ENCODE assay signal across 1 cellular context in genomic region chr22:17633217-17633997, GRCh38.
TF ChIP-seq lines count a peak whose summit lies in the region.

No MANE protein-coding gene starts in this region.

TF ChIP-seq in K562, 482 proteins besides CTCF, POLR2A, EP300 and RAD21 (continued from another document and continues in another):
- no peak for TF ChIP-seq E4F1 (CRISPR knock-in tag; IDR thresholded peaks at IDR 0.05; ENCODE audit: borderline replicate concordance)
- no peak for TF ChIP-seq MEF2A (IDR thresholded peaks at IDR 0.05; ENCODE audit: control insufficient read depth, low read depth, low read length)
- TF ChIP-seq HNRNPK (IDR thresholded peaks at IDR 0.05; ENCODE audit: low read depth, low read length, poor library complexity, severe bottlenecking) = no peak
- TF ChIP-seq MCM3 (IDR thresholded peaks at IDR 0.05) = no peak
- TF ChIP-seq ATF3 (IDR thresholded peaks at IDR 0.05) = peak; percentile 62; the same call in 1 of the 2 replicates
- TF ChIP-seq ATF3 (CRISPR knock-in tag; conservative IDR thresholded peaks at IDR 0.05) = no peak
- no peak for TF ChIP-seq HOMEZ (CRISPR knock-in tag; IDR thresholded peaks at IDR 0.05)
- no peak for TF ChIP-seq ZNF354B (CRISPR knock-in tag; IDR thresholded peaks at IDR 0.05)
- peak; percentile 14; the same call in 1 of the 2 replicates for TF ChIP-seq KAT8 (IDR thresholded peaks at IDR 0.05; ENCODE audit: low read depth)
- TF ChIP-seq JUNB (CRISPR knock-in tag; conservative IDR thresholded peaks at IDR 0.05) = no peak
- no peak for TF ChIP-seq GMEB1 (CRISPR knock-in tag; IDR thresholded peaks at IDR 0.05)
- no peak for TF ChIP-seq ZNF445 (CRISPR knock-in tag; IDR thresholded peaks at IDR 0.05; ENCODE audit: low read depth)
- peak; percentile 60 for TF ChIP-seq RBBP5 (IDR thresholded peaks at IDR 0.05; ENCODE audit: borderline replicate concordance, insufficient read depth, low read length, poor library complexity, severe bottlenecking)
- no peak for TF ChIP-seq BRF1 (IDR thresholded peaks at IDR 0.05; ENCODE audit: borderline replicate concordance, extremely low read depth, insufficient read length)
- TF ChIP-seq ARID3A (IDR thresholded peaks at IDR 0.05; ENCODE audit: borderline replicate concordance, low read depth, low read length) = no peak
- TF ChIP-seq ILF3 (IDR thresholded peaks at IDR 0.05; ENCODE audit: borderline replicate concordance) = no peak
- TF ChIP-seq SIN3B (IDR thresholded peaks at IDR 0.05; ENCODE audit: low read depth) = no peak
- no peak for TF ChIP-seq PREB (CRISPR knock-in tag; IDR thresholded peaks at IDR 0.05)
- TF ChIP-seq ZNF764 (CRISPR knock-in tag; IDR thresholded peaks at IDR 0.05; ENCODE audit: low read depth) = no peak
- peak; percentile 82 for TF ChIP-seq SMARCA4 (IDR thresholded peaks at IDR 0.05)
- TF ChIP-seq ZBTB9 (CRISPR knock-in tag; IDR thresholded peaks at IDR 0.05) = no peak
- TF ChIP-seq ZBED1 (IDR thresholded peaks at IDR 0.05) = no peak
- no peak for TF ChIP-seq ZC3H11A (IDR thresholded peaks at IDR 0.05; ENCODE audit: low read depth, low read length)
- TF ChIP-seq MAFG (tag; conservative IDR thresholded peaks at IDR 0.05) = peak; percentile 92
- peak; percentile 11 to 80; a peak in 1 of 4 replicates for TF ChIP-seq ARNT (IDR thresholded peaks at IDR 0.05)
- peak; percentile 24; the same call in 1 of the 2 replicates for TF ChIP-seq RAD51 (IDR thresholded peaks at IDR 0.05; ENCODE audit: borderline replicate concordance, low read depth)
- no peak for TF ChIP-seq HEY1 (CRISPR knock-in tag; IDR thresholded peaks at IDR 0.05; ENCODE audit: borderline replicate concordance)
- peak; percentile 82 for TF ChIP-seq ARID1B (IDR thresholded peaks at IDR 0.05)
- TF ChIP-seq ZNF3 (CRISPR knock-in tag; IDR thresholded peaks at IDR 0.05) = no peak
- TF ChIP-seq KDM5B (IDR thresholded peaks at IDR 0.05; ENCODE audit: insufficient replicate concordance, low read depth, low read length) = no peak
- TF ChIP-seq GABPB2 (CRISPR knock-in tag; conservative IDR thresholded peaks at IDR 0.05) = no peak
- no peak for TF ChIP-seq MTA2 (IDR thresholded peaks at IDR 0.05; ENCODE audit: low read depth)
- 0 out of 2 replicates have a peak, but pooled peaks have one; percentile 6 for TF ChIP-seq ELF1 (tag; IDR thresholded peaks at IDR 0.05)
- TF ChIP-seq ZNF274 (IDR thresholded peaks at IDR 0.05; ENCODE audit: borderline replicate concordance, low read depth, low read length) = no peak
- TF ChIP-seq ZBTB1 (CRISPR knock-in tag; IDR thresholded peaks at IDR 0.05; ENCODE audit: borderline replicate concordance, low read depth) = no peak
- TF ChIP-seq MAZ (CRISPR knock-in tag; conservative IDR thresholded peaks at IDR 0.05 in 1 of 2, IDR thresholded peaks at IDR 0.05 in 1 of 2) = 0 out of 4 replicates have a peak, but pooled peaks of 1 of the 2 experiments have one; percentile 32
- peak; percentile 87 for TF ChIP-seq FOSL1 (tag; conservative IDR thresholded peaks at IDR 0.05)
- TF ChIP-seq ZFX (CRISPR knock-in tag; IDR thresholded peaks at IDR 0.05) = peak; percentile 30
- 0 out of 2 replicates have a peak, but pooled peaks have one; percentile 18 for TF ChIP-seq THRAP3 (IDR thresholded peaks at IDR 0.05; ENCODE audit: borderline replicate concordance)
- 0 out of 2 replicates have a peak, but pooled peaks have one; percentile 51 for TF ChIP-seq NR2F6 (CRISPR knock-in tag; IDR thresholded peaks at IDR 0.05)
- TF ChIP-seq PHF21A (IDR thresholded peaks at IDR 0.05; ENCODE audit: borderline replicate concordance, low read depth) = 0 out of 2 replicates have a peak, but pooled peaks have one; percentile 32
- TF ChIP-seq KHSRP (IDR thresholded peaks at IDR 0.05) = no peak
- TF ChIP-seq NFXL1 (CRISPR knock-in tag; IDR thresholded peaks at IDR 0.05) = no peak
- no peak for TF ChIP-seq POU5F1 (IDR thresholded peaks at IDR 0.05; ENCODE audit: borderline replicate concordance, low read depth, low read length, partially characterized antibody)
- TF ChIP-seq ZNF592 (IDR thresholded peaks at IDR 0.05) = peak; percentile 92
- no peak for TF ChIP-seq MBD1 (CRISPR knock-in tag; IDR thresholded peaks at IDR 0.05)
- TF ChIP-seq HMG20A (CRISPR knock-in tag; conservative IDR thresholded peaks at IDR 0.05) = no peak
- TF ChIP-seq FOXK1 (CRISPR knock-in tag; IDR thresholded peaks at IDR 0.05; ENCODE audit: borderline replicate concordance) = no peak
- TF ChIP-seq HNRNPL (IDR thresholded peaks at IDR 0.05; ENCODE audit: low read depth, low read length) = no peak
- TF ChIP-seq PHF8 (IDR thresholded peaks at IDR 0.05; ENCODE audit: borderline replicate concordance, low read length) = no peak
- no peak; the same call in 1 of the 2 replicates for TF ChIP-seq TRIM28 (IDR thresholded peaks at IDR 0.05)
- 0 out of 2 replicates have a peak, but pooled peaks have one; percentile 58 for TF ChIP-seq ZNF707 (CRISPR knock-in tag; conservative IDR thresholded peaks at IDR 0.05)
- no peak for TF ChIP-seq TBP (optimal IDR thresholded peaks at IDR 0.05; ENCODE audit: low read depth, low read length)
- TF ChIP-seq ZBTB8A (IDR thresholded peaks at IDR 0.05; ENCODE audit: partially characterized antibody) = no peak
- TF ChIP-seq SP2 (IDR thresholded peaks at IDR 0.05; ENCODE audit: extremely low read depth, low read depth, low read length, poor library complexity, severe bottlenecking) = no peak
